1 cellular context compared by ENCODE assay signal in genomic region chr14:22448905-22449611, GRCh38.
TF ChIP-seq lines count a peak whose summit lies in the region.

No MANE protein-coding gene starts in this region.

TF ChIP-seq in GM12878, 131 proteins besides CTCF, POLR2A, EP300 and RAD21 (continued from another document):
- no peak; the same call in 1 of the 2 replicates for TF ChIP-seq NFIC (IDR thresholded peaks at IDR 0.05; ENCODE audit: low read depth, low read length)
- no peak for TF ChIP-seq IRF5 (IDR thresholded peaks at IDR 0.05; ENCODE audit: borderline replicate concordance)
- no peak for TF ChIP-seq STAT1 (conservative IDR thresholded peaks at IDR 0.05)
- no peak for TF ChIP-seq HDGF (IDR thresholded peaks at IDR 0.05)
- no peak for TF ChIP-seq BCL11A (IDR thresholded peaks at IDR 0.05; ENCODE audit: low read depth, low read length)
- no peak for TF ChIP-seq REST (IDR thresholded peaks at IDR 0.05; ENCODE audit: low read depth, low read length)
- no peak for TF ChIP-seq ETV6 (conservative IDR thresholded peaks at IDR 0.05 in 1 of 2, IDR thresholded peaks at IDR 0.05 in 1 of 2; ENCODE audit: borderline replicate concordance in 1 of 2, low read depth in 1 of 2)
- TF ChIP-seq RAD51 (IDR thresholded peaks at IDR 0.05), result no peak
- no peak for TF ChIP-seq ZBTB40 (IDR thresholded peaks at IDR 0.05; ENCODE audit: borderline replicate concordance)
- no peak for TF ChIP-seq BACH1 (IDR thresholded peaks at IDR 0.05; ENCODE audit: borderline replicate concordance)
- no peak for TF ChIP-seq ZNF622 (IDR thresholded peaks at IDR 0.05)
- 0 out of 2 replicates have a peak, but pooled peaks have one; percentile 24 for TF ChIP-seq NR2F1 (conservative IDR thresholded peaks at IDR 0.05)
- 0 out of 2 replicates have a peak, but pooled peaks have one; percentile 3 for TF ChIP-seq CREM (IDR thresholded peaks at IDR 0.05; ENCODE audit: low read depth)
- TF ChIP-seq ZSCAN29 (IDR thresholded peaks at IDR 0.05), result no peak
- no peak for TF ChIP-seq E4F1 (IDR thresholded peaks at IDR 0.05; ENCODE audit: borderline replicate concordance, partially characterized antibody)
- TF ChIP-seq TCF12 (IDR thresholded peaks at IDR 0.05; ENCODE audit: low read depth, low read length), result 0 out of 2 replicates have a peak, but pooled peaks have one; percentile 36
- TF ChIP-seq EED (IDR thresholded peaks at IDR 0.05; ENCODE audit: low read depth), result peak; percentile 61; the same call in 1 of the 2 replicates
- TF ChIP-seq TCF7 (IDR thresholded peaks at IDR 0.05; ENCODE audit: borderline replicate concordance), result peak; percentile 89
- 0 out of 2 replicates have a peak, but pooled peaks have one; percentile 12 for TF ChIP-seq IKZF1 (conservative IDR thresholded peaks at IDR 0.05)
- no peak for TF ChIP-seq E2F8 (IDR thresholded peaks at IDR 0.05; ENCODE audit: low read depth, partially characterized antibody)
- TF ChIP-seq CBX3 (IDR thresholded peaks at IDR 0.05; ENCODE audit: borderline replicate concordance, low read depth), result no peak
